ENCODE assay signal across 8 cellular contexts in the genomic region with DNA sequence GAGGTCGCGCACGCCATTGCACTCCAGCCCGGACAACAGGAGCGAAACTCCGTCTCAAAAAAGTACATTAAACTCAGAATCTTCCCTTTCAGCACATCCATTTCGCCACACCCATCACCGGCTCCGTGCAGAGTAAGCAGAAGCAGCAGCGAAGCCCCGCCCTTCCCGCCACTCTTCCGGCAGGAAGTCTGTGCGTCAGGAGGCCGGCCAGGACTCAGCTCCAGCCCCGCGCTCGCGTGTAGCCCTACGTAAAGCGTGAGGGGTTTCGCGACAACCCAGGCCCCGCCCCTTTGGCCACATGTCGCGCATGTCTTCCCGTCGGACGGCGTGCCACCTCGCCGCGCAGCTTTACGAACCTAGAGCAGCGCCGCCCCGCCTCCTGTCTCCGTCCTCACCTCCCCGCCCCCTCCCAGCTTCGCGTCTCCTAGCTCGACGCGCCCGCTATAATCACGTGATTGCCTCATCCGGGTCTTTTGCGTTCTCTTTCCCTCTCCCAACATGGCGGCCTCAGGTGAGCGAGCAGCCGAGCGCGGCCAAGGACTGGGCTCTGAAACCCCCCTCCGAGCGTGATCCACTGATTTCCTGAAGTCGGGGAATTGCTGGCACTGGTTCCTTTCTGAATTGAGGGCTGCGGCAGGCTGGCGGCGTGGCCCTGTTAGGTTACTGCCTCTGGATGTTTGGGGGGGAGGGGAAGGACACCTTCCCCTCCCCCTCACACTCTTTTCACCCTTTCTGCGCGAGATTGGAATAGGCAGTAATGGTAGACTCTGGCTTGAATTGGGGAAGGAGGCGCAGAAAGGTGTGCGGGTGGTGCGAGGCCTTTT. TPM values are rescaled to one million over a fixed set of nuclear protein-coding genes. Genes with fewer than 3 reads are reported as not detected.
A peak's percentile ranks its signal among the peaks of the same experiment; 100 is the strongest.
DNase-seq lines count a peak whose midpoint lies in the region; ATAC-seq and TF ChIP-seq lines count a peak whose summit lies in the region.

A gene with protein sequence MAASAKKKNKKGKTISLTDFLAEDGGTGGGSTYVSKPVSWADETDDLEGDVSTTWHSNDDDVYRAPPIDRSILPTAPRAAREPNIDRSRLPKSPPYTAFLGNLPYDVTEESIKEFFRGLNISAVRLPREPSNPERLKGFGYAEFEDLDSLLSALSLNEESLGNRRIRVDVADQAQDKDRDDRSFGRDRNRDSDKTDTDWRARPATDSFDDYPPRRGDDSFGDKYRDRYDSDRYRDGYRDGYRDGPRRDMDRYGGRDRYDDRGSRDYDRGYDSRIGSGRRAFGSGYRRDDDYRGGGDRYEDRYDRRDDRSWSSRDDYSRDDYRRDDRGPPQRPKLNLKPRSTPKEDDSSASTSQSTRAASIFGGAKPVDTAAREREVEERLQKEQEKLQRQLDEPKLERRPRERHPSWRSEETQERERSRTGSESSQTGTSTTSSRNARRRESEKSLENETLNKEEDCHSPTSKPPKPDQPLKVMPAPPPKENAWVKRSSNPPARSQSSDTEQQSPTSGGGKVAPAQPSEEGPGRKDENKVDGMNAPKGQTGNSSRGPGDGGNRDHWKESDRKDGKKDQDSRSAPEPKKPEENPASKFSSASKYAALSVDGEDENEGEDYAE (plus strand): TSS at position 471 of the 824 bp plus-strand sequence. CDS start 28 bp downstream, at position 499.

- H3K9me3 ChIP-seq in heart right ventricle (no peaks in the 10 kb centered on the region), upper lobe of right lung (no peaks in the 10 kb centered on the region)

- H3K27ac Mint-ChIP-seq in T-helper 1 cell treated with Interleukin-12 subunit alpha and Interleukin-12 subunit beta and Interleukin-4 antibody, amounts not matched to agents 30 μg/mL and 1 μg/mL, for 36 hours, result peak within 1 kb of the TSS; percentile 91

- intact Hi-C loops in heart right ventricle (cut with DNase I) (loop anchor here in 2 of 10 donors (5.0 kb wide), 1 partner anchor 41 kb away; no protein-coding TSS in a partner anchor), posterior vena cava (cut with DNase I) (no loop called here), upper lobe of right lung (cut with DNase I) (no loop called here)

- H3K27me3 Mint-ChIP-seq in T-helper 1 cell treated with Interleukin-12 subunit alpha and Interleukin-12 subunit beta and Interleukin-4 antibody, amounts not matched to agents 30 μg/mL and 1 μg/mL, for 36 hours (ENCODE audit: low read depth), result peaks cover 2% of the 10 kb centered on the region

- in situ Hi-C loops in GM13977 (cut with MboI; ENCODE audit: low pct_unique_long_range_greater_than_20kb, low sequenced_read_pairs, unreplicated experiment), result no loop called here

- no peaks in the 10 kb centered on the region for H3K9me3 Mint-ChIP-seq in T-helper 1 cell treated with Interleukin-12 subunit alpha and Interleukin-12 subunit beta and Interleukin-4 antibody, amounts not matched to agents 30 μg/mL and 1 μg/mL, for 36 hours

- H3K27me3 ChIP-seq in heart right ventricle (peaks cover 0 to 1% (median 0%) of the 10 kb centered on the region in 7 donors), upper lobe of right lung (no peaks in the 10 kb centered on the region)

- H3K27ac ChIP-seq in heart right ventricle (peak within 1 kb of the TSS; percentile 67 to 96 (median 90)), upper lobe of right lung (peak within 1 kb of the TSS; percentile 80)

- peak within 1 kb of the TSS; percentile 88 for H3K4me3 Mint-ChIP-seq in T-helper 1 cell treated with Interleukin-12 subunit alpha and Interleukin-12 subunit beta and Interleukin-4 antibody, amounts not matched to agents 30 μg/mL and 1 μg/mL, for 36 hours

- H3K36me3 ChIP-seq in heart right ventricle, result peaks cover 0 to 29% (median 0%) of the 10 kb centered on the region in 9 donors
- H3K36me3 ChIP-seq in upper lobe of right lung, result peaks cover 5% of the 10 kb centered on the region

- TF ChIP-seq CTCF in GM13977 (IDR thresholded peaks at IDR 0.05; ENCODE audit: extremely low read depth, insufficient read depth, missing control alignments) (no peak), heart right ventricle (IDR thresholded peaks at IDR 0.05) (no peak), upper lobe of right lung (IDR thresholded peaks at IDR 0.05) (no peak)

- peaks cover 8 to 58% (median 52%) of the 10 kb centered on the region in 9 donors for H3K4me1 ChIP-seq in heart right ventricle
- peaks cover 39% of the 10 kb centered on the region for H3K4me1 ChIP-seq in upper lobe of right lung

- DNase-seq in GM13977 (ENCODE audit: low spot score), result peak; percentile 95
- peak; percentile 98 for DNase-seq in NCI-H1694 (lab: John Stamatoyannopoulos, UW)
- peak; percentile 100 for DNase-seq in amniotic stem cell (lab: John Stamatoyannopoulos, UW)
- peak; percentile 100 for DNase-seq in heart right ventricle
- DNase-seq in posterior vena cava (ENCODE audit: low spot score), result peak; percentile 100
- DNase-seq in upper lobe of right lung, result peak; percentile 100

- H3K36me3 Mint-ChIP-seq in T-helper 1 cell treated with Interleukin-12 subunit alpha and Interleukin-12 subunit beta and Interleukin-4 antibody, amounts not matched to agents 30 μg/mL and 1 μg/mL, for 36 hours (ENCODE audit: low read depth), result peaks cover 20% of the 10 kb centered on the region

- H3K4me3 ChIP-seq in heart right ventricle (peak within 1 kb of the TSS; percentile 66 to 98 (median 91)), upper lobe of right lung (peak within 1 kb of the TSS; percentile 91)

- WGBS in heart right ventricle, 2 donors, result 0 to 1% methylated on average over 64 of the region's 64 CpGs

- ATAC-seq in HG02884 (IDR thresholded peaks at IDR 0.05; ENCODE audit: unreplicated experiment) (peak; percentile 82), heart right ventricle (peak; percentile 96 to 98 (median 97)), upper lobe of right lung (peak; percentile 99)

- peaks cover 31% of the 10 kb centered on the region for H3K4me1 Mint-ChIP-seq in T-helper 1 cell treated with Interleukin-12 subunit alpha and Interleukin-12 subunit beta and Interleukin-4 antibody, amounts not matched to agents 30 μg/mL and 1 μg/mL, for 36 hours (ENCODE audit: low read depth)

RNA-seq across cellular contexts. Expression of the gene that starts here (rescaled TPM):
- total RNA-seq in heart right ventricle (100 to 1,000 TPM; 364 to 477 (median 431) TPM), posterior vena cava (100 to 1,000 TPM; 311 to 314 TPM), upper lobe of right lung (436 TPM)
- polyA plus RNA-seq in heart right ventricle, result 10 to 100 TPM; 53.2 to 63.5 TPM

Comparison
In these comparisons a context has a peak if more than half of its experiments do, and no peak if none do; other contexts are left out.
1. Peak in every context shown above with its lines: DNase-seq, ATAC-seq, H3K4me3 ChIP-seq and H3K27ac ChIP-seq.